ENCODE assay signal across 24 cellular contexts in genomic region chr16:87339086-87339723, GRCh38. TPM values are rescaled to one million over a fixed set of nuclear protein-coding genes. Genes with fewer than 3 reads are reported as not detected.
DNase-seq lines count a peak whose midpoint lies in the region; ATAC-seq, FAIRE-seq and TF ChIP-seq lines count a peak whose summit lies in the region.
"Had no signal": no experiment of that assay in that cellular context is flagged by ENCODE, and none has a peak within 500 bp of the region (broad histone marks: within the 10 kb centered on the region; RNA-seq: fewer than 3 reads in every experiment).

No MANE protein-coding gene starts in this region.

- H2AFZ ChIP-seq in HCT116 (ENCODE audit: low read depth, low read length, poor library complexity, severe bottlenecking), result no peak overlapping the region

- no peaks in the 10 kb centered on the region for H3K9me3 Mint-ChIP-seq in activated naive CD4-positive, alpha-beta T cell treated with anti-CD3 and anti-CD28 coated beads, Interleukin-2, amount 50 U/mL, for 24 hours
- H3K9me3 Mint-ChIP-seq in stimulated activated naive B cell treated with anti-CD40 and anti-IgM and Interleukin-4, amounts not matched to agents 10 μg/mL and 1 μg/mL and 100 μg/mL, for 72 hours, result peaks cover 0 to 2% of the 10 kb centered on the region in 2 donors

- peaks cover 20% of the 10 kb centered on the region; the same call in 1 of the 2 replicates for H3K79me2 ChIP-seq in HCT116 (ENCODE audit: insufficient read depth, low read length)

- CTCF ChIA-PET in HCT116 (lab: Charles Lee), result no interaction called here

- H3K4me1 Mint-ChIP-seq in activated naive CD4-positive, alpha-beta T cell treated with anti-CD3 and anti-CD28 coated beads, Interleukin-2, amount 50 U/mL, for 24 hours, result peaks cover 18% of the 10 kb centered on the region
- H3K4me1 Mint-ChIP-seq in stimulated activated naive B cell treated with anti-CD40 and anti-IgM and Interleukin-4, amounts not matched to agents 10 μg/mL and 1 μg/mL and 100 μg/mL, for 72 hours, result peaks cover 13 to 16% of the 10 kb centered on the region in 2 donors

- TF ChIP-seq RAD21 in HCT116 (IDR thresholded peaks at IDR 0.05; ENCODE audit: low read depth), result no peak

- no peaks in the 10 kb centered on the region for H3K9me3 ChIP-seq in HCT116 (ENCODE audit: control insufficient read depth in 1 of 2, insufficient read depth in 1 of 2, low read depth in 1 of 2, low read length in 2 of 2)
- H3K9me3 ChIP-seq: A549, MG63, Peyer's patch had no signal

- H3K9ac ChIP-seq in HCT116 (ENCODE audit: low read length), result no peak overlapping the region

- H3K27ac ChIP-seq in HCT116 (ENCODE audit: low read depth, low read length), result no peak overlapping the region
- H3K27ac ChIP-seq: A549, Peyer's patch had no signal

- RAD21 ChIA-PET in HCT116 (lab: Charles Lee; ENCODE audit: low non-redundant PET in 1 of 2, low total read pairs in 2 of 2, uncharacterized antibody in 2 of 2, unreplicated experiment in 2 of 2), result no interaction called here

- POLR2A ChIA-PET in HCT116 (lab: Charles Lee), result no interaction called here

- intact Hi-C loops in HCT116 (cut with micrococcal nuclease), result no loop called here

- TF ChIP-seq POLR2A in HCT116 (IDR thresholded peaks at IDR 0.05; ENCODE audit: borderline replicate concordance, extremely low read depth, insufficient read depth, insufficient read length), result no peak

- H3K9me2 ChIP-seq in HCT116 (ENCODE audit: insufficient read depth), result no peaks in the 10 kb centered on the region

- H3K4me2 ChIP-seq in HCT116 (ENCODE audit: low read length), result no peak overlapping the region
- H3K4me2 ChIP-seq: A549 had no signal

- no peak overlapping the region for H3K4me3 Mint-ChIP-seq in activated naive CD4-positive, alpha-beta T cell treated with anti-CD3 and anti-CD28 coated beads, Interleukin-2, amount 50 U/mL, for 24 hours
- H3K4me3 Mint-ChIP-seq in stimulated activated naive B cell treated with anti-CD40 and anti-IgM and Interleukin-4, amounts not matched to agents 10 μg/mL and 1 μg/mL and 100 μg/mL, for 72 hours, result no peak overlapping the region
- H3K4me3 Mint-ChIP-seq: B cell, CD14-positive monocyte had no signal

- no peaks in the 10 kb centered on the region for H3K27me3 ChIP-seq in HCT116 (ENCODE audit: insufficient read depth, low read length)
- H3K27me3 ChIP-seq: MG63, Peyer's patch had no signal

- H3K27ac Mint-ChIP-seq in activated naive CD4-positive, alpha-beta T cell treated with anti-CD3 and anti-CD28 coated beads, Interleukin-2, amount 50 U/mL, for 24 hours, result peak overlapping the region; percentile 46
- H3K27ac Mint-ChIP-seq in stimulated activated naive B cell treated with anti-CD40 and anti-IgM and Interleukin-4, amounts not matched to agents 10 μg/mL and 1 μg/mL and 100 μg/mL, for 72 hours, result peak overlapping the region; percentile 42
- H3K27ac Mint-ChIP-seq: B cell had no signal

- FAIRE-seq in RCC 7860 (lab: Jason Lieb, UNC), result no peak
- FAIRE-seq: A549, D721Med, GM18507, H1 had no signal

- peaks cover 5% of the 10 kb centered on the region for H3K36me3 Mint-ChIP-seq in activated naive CD4-positive, alpha-beta T cell treated with anti-CD3 and anti-CD28 coated beads, Interleukin-2, amount 50 U/mL, for 24 hours
- H3K36me3 Mint-ChIP-seq in stimulated activated naive B cell treated with anti-CD40 and anti-IgM and Interleukin-4, amounts not matched to agents 10 μg/mL and 1 μg/mL and 100 μg/mL, for 72 hours, result peaks cover 50 to 70% of the 10 kb centered on the region in 2 donors

- H3K4me3 ChIP-seq in HCT116 (replicated peaks in 1 of 2; ENCODE audit: low read depth in 1 of 2, low read length in 2 of 2), result no peak overlapping the region
- H3K4me3 ChIP-seq: A549, MG63, Peyer's patch had no signal

- DNase-seq in activated naive CD4-positive, alpha-beta T cell (lab: John Stamatoyannopoulos, UW), result no peak
- DNase-seq in HCT116 (ENCODE audit: low read depth, low spot score) (no peak), kidney tubule cell (ENCODE audit: low spot score) (peak; percentile 22), RCC 7860 (ENCODE audit: low spot score) (no peak)
- no peak for DNase-seq in stimulated activated naive B cell treated with anti-CD40 and anti-IgM and Interleukin-4, amounts not matched to agents 10 μg/mL and 1 μg/mL and 100 μg/mL, for 72 hours
- DNase-seq: DMS53, GDM1, Kasumi-1, MG63, NCI-H1417, NCI-H1694 treated with DMSO at 0.1 percent for 48 hours, NCI-H2081 treated with DMSO at 0.1 percent for 48 hours, NCI-H2171 treated with DMSO at 0.1 percent for 48 hours, NCI-H524 treated with DMSO at 0.1 percent for 48 hours, NCI-H82, Peyer's patch had no signal

- peaks cover 18 to 35% of the 10 kb centered on the region in 2 experiments; a peak in 3 of 4 replicates for H3K36me3 ChIP-seq in HCT116 (ENCODE audit: control insufficient read depth in 1 of 2, insufficient read depth in 2 of 2, low read length in 2 of 2)
- H3K36me3 ChIP-seq: MG63 had no signal

- TF ChIP-seq CTCF in HCT116 (IDR thresholded peaks at IDR 0.05 in 2 of 3, conservative IDR thresholded peaks at IDR 0.05 in 1 of 3; ENCODE audit: borderline replicate concordance in 1 of 3, insufficient read depth in 1 of 3, low read depth in 2 of 3, low read length in 2 of 3), result no peak

- no peaks in the 10 kb centered on the region for H4K20me1 ChIP-seq in HCT116 (ENCODE audit: insufficient read depth)

- 0 out of 2 replicates have a peak, but pooled peaks have one; percentile 10 for ATAC-seq in HCT116
- ATAC-seq in stimulated activated naive B cell treated with anti-CD40 and anti-IgM and Interleukin-4, amounts not matched to agents 10 μg/mL and 1 μg/mL and 100 μg/mL, for 72 hours (replicated peaks), result no peak
- ATAC-seq in HG02973 (IDR thresholded peaks at IDR 0.05; ENCODE audit: unreplicated experiment), result no peak
- ATAC-seq: A549 had no signal

- no peaks in the 10 kb centered on the region; a peak in 1 of 4 replicates for H3K4me1 ChIP-seq in HCT116 (ENCODE audit: control insufficient read depth in 1 of 2, insufficient read depth in 2 of 2, low read length in 2 of 2)
- H3K4me1 ChIP-seq: A549, Peyer's patch had no signal

- BruUV-seq in HCT116 (replicated peaks; lab: Mats Ljungman, UMichigan), result no TSS peak

- no peaks in the 10 kb centered on the region for H3K27me3 Mint-ChIP-seq in activated naive CD4-positive, alpha-beta T cell treated with anti-CD3 and anti-CD28 coated beads, Interleukin-2, amount 50 U/mL, for 24 hours
- H3K27me3 Mint-ChIP-seq in stimulated activated naive B cell treated with anti-CD40 and anti-IgM and Interleukin-4, amounts not matched to agents 10 μg/mL and 1 μg/mL and 100 μg/mL, for 72 hours, result no peaks in the 10 kb centered on the region
- H3K27me3 Mint-ChIP-seq: B cell had no signal

TF ChIP-seq in HCT116, 20 proteins besides CTCF, POLR2A, EP300 and RAD21 (continues in another document):
- no peak for TF ChIP-seq EGR1 (IDR thresholded peaks at IDR 0.05; ENCODE audit: low read depth)
- TF ChIP-seq, protein P1, sequence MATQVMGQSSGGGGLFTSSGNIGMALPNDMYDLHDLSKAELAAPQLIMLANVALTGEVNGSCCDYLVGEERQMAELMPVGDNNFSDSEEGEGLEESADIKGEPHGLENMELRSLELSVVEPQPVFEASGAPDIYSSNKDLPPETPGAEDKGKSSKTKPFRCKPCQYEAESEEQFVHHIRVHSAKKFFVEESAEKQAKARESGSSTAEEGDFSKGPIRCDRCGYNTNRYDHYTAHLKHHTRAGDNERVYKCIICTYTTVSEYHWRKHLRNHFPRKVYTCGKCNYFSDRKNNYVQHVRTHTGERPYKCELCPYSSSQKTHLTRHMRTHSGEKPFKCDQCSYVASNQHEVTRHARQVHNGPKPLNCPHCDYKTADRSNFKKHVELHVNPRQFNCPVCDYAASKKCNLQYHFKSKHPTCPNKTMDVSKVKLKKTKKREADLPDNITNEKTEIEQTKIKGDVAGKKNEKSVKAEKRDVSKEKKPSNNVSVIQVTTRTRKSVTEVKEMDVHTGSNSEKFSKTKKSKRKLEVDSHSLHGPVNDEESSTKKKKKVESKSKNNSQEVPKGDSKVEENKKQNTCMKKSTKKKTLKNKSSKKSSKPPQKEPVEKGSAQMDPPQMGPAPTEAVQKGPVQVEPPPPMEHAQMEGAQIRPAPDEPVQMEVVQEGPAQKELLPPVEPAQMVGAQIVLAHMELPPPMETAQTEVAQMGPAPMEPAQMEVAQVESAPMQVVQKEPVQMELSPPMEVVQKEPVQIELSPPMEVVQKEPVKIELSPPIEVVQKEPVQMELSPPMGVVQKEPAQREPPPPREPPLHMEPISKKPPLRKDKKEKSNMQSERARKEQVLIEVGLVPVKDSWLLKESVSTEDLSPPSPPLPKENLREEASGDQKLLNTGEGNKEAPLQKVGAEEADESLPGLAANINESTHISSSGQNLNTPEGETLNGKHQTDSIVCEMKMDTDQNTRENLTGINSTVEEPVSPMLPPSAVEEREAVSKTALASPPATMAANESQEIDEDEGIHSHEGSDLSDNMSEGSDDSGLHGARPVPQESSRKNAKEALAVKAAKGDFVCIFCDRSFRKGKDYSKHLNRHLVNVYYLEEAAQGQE (IDR thresholded peaks at IDR 0.05; ENCODE audit: low read depth), result no peak
- TF ChIP-seq CEBPB (IDR thresholded peaks at IDR 0.05; ENCODE audit: low read depth), result no peak
- no peak for TF ChIP-seq ATF3 (IDR thresholded peaks at IDR 0.05)
- TF ChIP-seq EZH2 (IDR thresholded peaks at IDR 0.05), result no peak
- TF ChIP-seq SRF (IDR thresholded peaks at IDR 0.05; ENCODE audit: low read depth), result no peak
- TF ChIP-seq, protein P2, sequence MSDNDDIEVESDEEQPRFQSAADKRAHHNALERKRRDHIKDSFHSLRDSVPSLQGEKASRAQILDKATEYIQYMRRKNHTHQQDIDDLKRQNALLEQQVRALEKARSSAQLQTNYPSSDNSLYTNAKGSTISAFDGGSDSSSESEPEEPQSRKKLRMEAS (IDR thresholded peaks at IDR 0.05), result no peak
- TF ChIP-seq CBX3 (IDR thresholded peaks at IDR 0.05; ENCODE audit: low read depth), result no peak
- no peak for TF ChIP-seq POLR2AphosphoS5 (IDR thresholded peaks at IDR 0.05; ENCODE audit: low read depth, low read length)
- no peak for TF ChIP-seq SIN3A (IDR thresholded peaks at IDR 0.05; ENCODE audit: low read depth)
- TF ChIP-seq ZNF274 (IDR thresholded peaks at IDR 0.05; ENCODE audit: low read depth, low read length), result no peak
- TF ChIP-seq TCF7L2 (IDR thresholded peaks at IDR 0.05; ENCODE audit: borderline replicate concordance, extremely low read depth, insufficient read depth, insufficient read length), result no peak

RNA-seq across cellular contexts. Expression of gene C16orf95, which starts 22.0 kb away (rescaled TPM):
- 12.2 TPM for total RNA-seq in HCT116 (2021; ENCODE audit: unreplicated experiment)
- polyA plus RNA-seq in HCT116 (2012), result 12.3 and 13.2 TPM in 2 replicates

RNA-seq across cellular contexts. Expression of gene FBXO31, which starts 44.4 kb away (rescaled TPM):
- 52.1 TPM for total RNA-seq in HCT116 (2021; ENCODE audit: unreplicated experiment)
- 27.9 and 33.9 TPM in 2 replicates for polyA plus RNA-seq in HCT116 (2012)

RNA-seq across cellular contexts. Expression of gene MAP1LC3B, which starts 52.9 kb away (rescaled TPM):
- total RNA-seq in HCT116 (2021; ENCODE audit: unreplicated experiment), result 93.8 TPM
- 104 and 108 TPM in 2 replicates for polyA plus RNA-seq in HCT116 (2012)
